8 cellular contexts compared by ENCODE assay signal in the genomic region with DNA sequence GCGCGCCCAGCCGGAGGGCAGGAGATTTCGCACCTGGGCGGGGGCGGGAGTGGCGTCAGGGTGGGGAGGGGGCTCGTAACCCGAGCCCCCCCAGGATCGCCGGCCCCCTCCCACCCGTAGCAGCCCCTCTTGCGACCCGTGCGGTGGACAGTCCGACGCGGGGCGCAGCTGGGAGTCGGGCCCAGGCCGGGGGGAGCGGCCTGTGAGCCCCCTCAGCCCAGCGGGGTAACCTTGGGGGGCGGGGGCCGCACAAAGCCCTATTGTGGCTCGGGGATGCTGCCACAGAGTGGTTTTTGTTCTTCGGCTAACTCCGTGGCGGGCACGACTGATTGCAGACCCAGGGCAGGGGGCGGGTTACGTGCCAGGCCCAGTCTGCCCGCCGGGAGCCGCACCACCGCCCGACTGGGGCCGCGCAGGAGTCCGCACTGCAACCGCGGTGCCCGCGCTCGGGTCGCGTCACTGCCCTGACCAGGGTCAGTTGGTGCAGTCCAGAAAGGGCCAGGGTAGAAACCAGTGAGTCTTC. TPM values are rescaled to one million over a fixed set of nuclear protein-coding genes. Genes with fewer than 3 reads are reported as not detected.
A peak's percentile ranks its signal among the peaks of the same experiment; 100 is the strongest.
DNase-seq lines count a peak whose midpoint lies in the region; ATAC-seq and TF ChIP-seq lines count a peak whose summit lies in the region.

No MANE protein-coding gene starts in this region.

- H3K9me3 ChIP-seq in Peyer's patch (no peaks in the 10 kb centered on the region), left lung (no peaks in the 10 kb centered on the region)

- intact Hi-C loops in left lung (cut with DNase I): loop anchor here in 1 of 2 donors (10.0 kb wide), 1 partner anchor 179 kb away; the partner anchor contains the start of genes NPFF and TARBP2

- peaks cover 0 to 20% (median 10%) of the 10 kb centered on the region in 4 donors for H3K4me1 ChIP-seq in Peyer's patch
- peaks cover 13 to 41% of the 10 kb centered on the region in 2 donors for H3K4me1 ChIP-seq in left lung

- ATAC-seq in left lung (no peak), HG03135 (IDR thresholded peaks at IDR 0.05; ENCODE audit: unreplicated experiment) (no peak)

- H3K4me3 ChIP-seq in Peyer's patch (peak overlapping the region; percentile 53 to 67 (median 65)), left lung (peak overlapping the region; percentile 54 to 73)

- TF ChIP-seq POLR2A in Peyer's patch (IDR thresholded peaks at IDR 0.05): no peak

- TF ChIP-seq CTCF in Peyer's patch (IDR thresholded peaks at IDR 0.05) (no peak), left lung (IDR thresholded peaks at IDR 0.05) (no peak)

- peak; percentile 51 for DNase-seq in ELF-1 (ENCODE audit: low read depth, low spot score)
- peak in 2 of 3 donors; percentile 34 to 54 for DNase-seq in Peyer's patch
- peak; percentile 7 for DNase-seq in central memory CD4-positive, alpha-beta T cell
- DNase-seq in left lung: peak in 1 of 2 donors; percentile 89
- DNase-seq in stimulated activated CD4-positive, alpha-beta T cell treated with anti-CD3 and anti-CD28 coated beads, Interleukin-4, amount 100 ng/mL, for 1 hour: peak; percentile 32
- no peak for DNase-seq in NCI-H2029 treated with DMSO at 0.1 percent for 48 hours (lab: John Stamatoyannopoulos, UW)
- no peak for DNase-seq in NK-92 (lab: John Stamatoyannopoulos, UW; ENCODE audit: unreplicated experiment)

- peak overlapping the region; percentile 80 to 94 (median 85) for H3K27ac ChIP-seq in Peyer's patch
- peak overlapping the region; percentile 89 to 90 for H3K27ac ChIP-seq in left lung

- H3K27me3 ChIP-seq in Peyer's patch (no peaks in the 10 kb centered on the region), left lung (peaks cover 0 to 46% of the 10 kb centered on the region in 2 donors)

- H3K36me3 ChIP-seq in Peyer's patch (no peaks in the 10 kb centered on the region), left lung (no peaks in the 10 kb centered on the region)

RNA-seq across cellular contexts. Expression of gene AAAS, which starts 4.2 kb away (rescaled TPM):
- total RNA-seq in Peyer's patch: 100 to 1,000 TPM in 1 of 4 donors, 10 to 100 TPM in 3; 36.4 to 143 (median 51.1) TPM
- total RNA-seq in left lung: 10 to 100 TPM; 44.0 to 51.2 TPM

RNA-seq across cellular contexts. Expression of gene SP7, which starts 10.6 kb away (rescaled TPM):
- total RNA-seq in Peyer's patch (not detected), left lung (under 1 TPM in 1 of 2 donors, not detected in 1; 0.64 TPM)

RNA-seq across cellular contexts. Expression of gene MYG1, which starts 26.1 kb away (rescaled TPM):
- total RNA-seq in Peyer's patch: 10 to 100 TPM; 18.4 to 25.6 (median 24.8) TPM
- total RNA-seq in left lung: 10 to 100 TPM; 27.7 to 45.2 TPM

RNA-seq across cellular contexts. Expression of gene PFDN5, which starts 30.3 kb away (rescaled TPM):
- total RNA-seq in Peyer's patch: 100 to 1,000 TPM; 223 to 578 (median 263) TPM
- total RNA-seq in left lung: 100 to 1,000 TPM; 321 to 370 TPM

RNA-seq across cellular contexts. Expression of gene SP1, which starts 54.4 kb away (rescaled TPM):
- total RNA-seq in Peyer's patch (10 to 100 TPM; 56.1 to 83.4 (median 67.8) TPM), left lung (10 to 100 TPM; 69.5 to 78.0 TPM)

Comparison
In these comparisons a context has a peak if more than half of its experiments do, and no peak if none do; other contexts are left out.
1. DNase-seq: peak in ELF-1 (single experiment), Peyer's patch (2 of 3), central memory CD4-positive, alpha-beta T cell (single experiment) and stimulated activated CD4-positive, alpha-beta T cell treated with anti-CD3 and anti-CD28 coated beads, Interleukin-4, amount 100 ng/mL, for 1 hour (single experiment); none in NCI-H2029 treated with DMSO at 0.1 percent for 48 hours (single experiment) and NK-92 (single experiment).